ENCODE assay signal across 1 cellular context in the genomic region with DNA sequence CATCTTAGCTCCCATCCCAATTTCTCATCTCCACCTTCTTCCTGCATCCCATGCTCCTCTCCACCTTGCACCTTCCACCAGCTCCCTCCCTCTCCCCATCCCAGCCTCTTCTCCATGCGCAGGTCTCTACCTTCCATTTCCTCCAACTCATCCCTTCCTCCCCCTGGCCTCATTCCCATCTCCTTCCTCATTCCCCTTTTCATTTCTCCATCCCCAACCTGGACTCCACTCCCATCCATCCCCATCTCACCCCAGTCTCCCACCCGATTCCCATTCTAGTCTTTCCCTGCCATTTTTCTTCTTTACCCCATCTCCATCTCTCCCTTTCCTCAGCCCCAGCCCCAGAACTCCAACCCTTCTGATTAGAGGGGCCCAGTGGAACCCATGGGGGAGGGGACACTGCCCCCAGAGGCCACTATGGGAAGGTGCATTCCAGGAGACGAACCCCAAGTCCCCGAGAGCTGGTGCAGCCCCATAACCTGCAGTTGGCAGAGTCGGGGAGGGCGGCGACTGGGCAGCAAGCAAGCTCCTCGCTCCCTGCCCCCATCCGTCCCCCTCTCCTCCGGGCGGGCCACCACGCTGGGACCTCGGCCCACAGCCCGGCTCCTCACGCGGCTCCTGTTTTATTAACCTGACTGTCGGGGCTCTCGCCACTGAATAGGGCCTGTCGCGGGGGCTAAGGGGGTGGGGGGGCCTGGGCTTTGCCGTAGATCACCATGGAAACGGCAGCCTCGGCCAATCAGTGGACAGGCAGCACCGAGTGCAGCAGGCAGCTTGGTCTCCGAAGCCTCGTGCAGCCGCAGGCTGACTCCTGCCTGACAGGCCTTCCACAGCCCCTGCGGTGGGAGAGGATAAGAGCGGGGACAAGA.
TF ChIP-seq lines count a peak whose summit lies in the region.

No MANE protein-coding gene starts in this region.

TF ChIP-seq in GM23338, 12 proteins besides CTCF, POLR2A, EP300 and RAD21 (continued from another document):
- TF ChIP-seq, protein P1, sequence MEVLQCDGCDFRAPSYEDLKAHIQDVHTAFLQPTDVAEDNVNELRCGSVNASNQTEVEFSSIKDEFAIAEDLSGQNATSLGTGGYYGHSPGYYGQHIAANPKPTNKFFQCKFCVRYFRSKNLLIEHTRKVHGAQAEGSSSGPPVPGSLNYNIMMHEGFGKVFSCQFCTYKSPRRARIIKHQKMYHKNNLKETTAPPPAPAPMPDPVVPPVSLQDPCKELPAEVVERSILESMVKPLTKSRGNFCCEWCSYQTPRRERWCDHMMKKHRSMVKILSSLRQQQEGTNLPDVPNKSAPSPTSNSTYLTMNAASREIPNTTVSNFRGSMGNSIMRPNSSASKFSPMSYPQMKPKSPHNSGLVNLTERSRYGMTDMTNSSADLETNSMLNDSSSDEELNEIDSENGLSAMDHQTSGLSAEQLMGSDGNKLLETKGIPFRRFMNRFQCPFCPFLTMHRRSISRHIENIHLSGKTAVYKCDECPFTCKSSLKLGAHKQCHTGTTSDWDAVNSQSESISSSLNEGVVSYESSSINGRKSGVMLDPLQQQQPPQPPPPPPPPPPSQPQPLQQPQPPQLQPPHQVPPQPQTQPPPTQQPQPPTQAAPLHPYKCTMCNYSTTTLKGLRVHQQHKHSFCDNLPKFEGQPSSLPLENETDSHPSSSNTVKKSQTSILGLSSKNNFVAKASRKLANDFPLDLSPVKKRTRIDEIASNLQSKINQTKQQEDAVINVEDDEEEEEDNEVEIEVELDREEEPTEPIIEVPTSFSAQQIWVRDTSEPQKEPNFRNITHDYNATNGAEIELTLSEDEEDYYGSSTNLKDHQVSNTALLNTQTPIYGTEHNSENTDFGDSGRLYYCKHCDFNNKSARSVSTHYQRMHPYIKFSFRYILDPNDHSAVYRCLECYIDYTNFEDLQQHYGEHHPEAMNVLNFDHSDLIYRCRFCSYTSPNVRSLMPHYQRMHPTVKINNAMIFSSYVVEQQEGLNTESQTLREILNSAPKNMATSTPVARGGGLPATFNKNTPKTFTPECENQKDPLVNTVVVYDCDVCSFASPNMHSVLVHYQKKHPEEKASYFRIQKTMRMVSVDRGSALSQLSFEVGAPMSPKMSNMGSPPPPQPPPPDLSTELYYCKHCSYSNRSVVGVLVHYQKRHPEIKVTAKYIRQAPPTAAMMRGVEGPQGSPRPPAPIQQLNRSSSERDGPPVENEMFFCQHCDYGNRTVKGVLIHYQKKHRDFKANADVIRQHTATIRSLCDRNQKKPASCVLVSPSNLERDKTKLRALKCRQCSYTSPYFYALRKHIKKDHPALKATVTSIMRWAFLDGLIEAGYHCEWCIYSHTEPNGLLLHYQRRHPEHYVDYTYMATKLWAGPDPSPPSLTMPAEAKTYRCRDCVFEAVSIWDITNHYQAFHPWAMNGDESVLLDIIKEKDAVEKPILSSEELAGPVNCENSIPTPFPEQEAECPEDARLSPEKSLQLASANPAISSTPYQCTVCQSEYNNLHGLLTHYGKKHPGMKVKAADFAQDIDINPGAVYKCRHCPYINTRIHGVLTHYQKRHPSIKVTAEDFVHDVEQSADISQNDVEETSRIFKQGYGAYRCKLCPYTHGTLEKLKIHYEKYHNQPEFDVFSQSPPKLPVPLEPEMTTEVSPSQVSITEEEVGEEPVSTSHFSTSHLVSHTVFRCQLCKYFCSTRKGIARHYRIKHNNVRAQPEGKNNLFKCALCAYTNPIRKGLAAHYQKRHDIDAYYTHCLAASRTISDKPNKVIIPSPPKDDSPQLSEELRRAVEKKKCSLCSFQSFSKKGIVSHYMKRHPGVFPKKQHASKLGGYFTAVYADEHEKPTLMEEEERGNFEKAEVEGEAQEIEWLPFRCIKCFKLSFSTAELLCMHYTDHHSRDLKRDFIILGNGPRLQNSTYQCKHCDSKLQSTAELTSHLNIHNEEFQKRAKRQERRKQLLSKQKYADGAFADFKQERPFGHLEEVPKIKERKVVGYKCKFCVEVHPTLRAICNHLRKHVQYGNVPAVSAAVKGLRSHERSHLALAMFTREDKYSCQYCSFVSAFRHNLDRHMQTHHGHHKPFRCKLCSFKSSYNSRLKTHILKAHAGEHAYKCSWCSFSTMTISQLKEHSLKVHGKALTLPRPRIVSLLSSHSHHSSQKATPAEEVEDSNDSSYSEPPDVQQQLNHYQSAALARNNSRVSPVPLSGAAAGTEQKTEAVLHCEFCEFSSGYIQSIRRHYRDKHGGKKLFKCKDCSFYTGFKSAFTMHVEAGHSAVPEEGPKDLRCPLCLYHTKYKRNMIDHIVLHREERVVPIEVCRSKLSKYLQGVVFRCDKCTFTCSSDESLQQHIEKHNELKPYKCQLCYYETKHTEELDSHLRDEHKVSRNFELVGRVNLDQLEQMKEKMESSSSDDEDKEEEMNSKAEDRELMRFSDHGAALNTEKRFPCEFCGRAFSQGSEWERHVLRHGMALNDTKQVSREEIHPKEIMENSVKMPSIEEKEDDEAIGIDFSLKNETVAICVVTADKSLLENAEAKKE (CRISPR knock-in tag; IDR thresholded peaks at IDR 0.05), result no peak
- TF ChIP-seq STAT1 (IDR thresholded peaks at IDR 0.05; ENCODE audit: unreplicated experiment) (no peak), EZH2 (IDR thresholded peaks at IDR 0.05; ENCODE audit: low read depth, unreplicated experiment) (no peak), NANOG (IDR thresholded peaks at IDR 0.05; ENCODE audit: borderline replicate concordance) (no peak), CREB1 (CRISPR knock-in tag; IDR thresholded peaks at IDR 0.05; ENCODE audit: low read depth) (no peak), POLR2AphosphoS5 (IDR thresholded peaks at IDR 0.05; ENCODE audit: low read depth) (no peak; the same call in 1 of the 2 replicates), EZH2phosphoT487 (IDR thresholded peaks at IDR 0.05; ENCODE audit: unreplicated experiment) (no peak)
- TF ChIP-seq, protein P2, sequence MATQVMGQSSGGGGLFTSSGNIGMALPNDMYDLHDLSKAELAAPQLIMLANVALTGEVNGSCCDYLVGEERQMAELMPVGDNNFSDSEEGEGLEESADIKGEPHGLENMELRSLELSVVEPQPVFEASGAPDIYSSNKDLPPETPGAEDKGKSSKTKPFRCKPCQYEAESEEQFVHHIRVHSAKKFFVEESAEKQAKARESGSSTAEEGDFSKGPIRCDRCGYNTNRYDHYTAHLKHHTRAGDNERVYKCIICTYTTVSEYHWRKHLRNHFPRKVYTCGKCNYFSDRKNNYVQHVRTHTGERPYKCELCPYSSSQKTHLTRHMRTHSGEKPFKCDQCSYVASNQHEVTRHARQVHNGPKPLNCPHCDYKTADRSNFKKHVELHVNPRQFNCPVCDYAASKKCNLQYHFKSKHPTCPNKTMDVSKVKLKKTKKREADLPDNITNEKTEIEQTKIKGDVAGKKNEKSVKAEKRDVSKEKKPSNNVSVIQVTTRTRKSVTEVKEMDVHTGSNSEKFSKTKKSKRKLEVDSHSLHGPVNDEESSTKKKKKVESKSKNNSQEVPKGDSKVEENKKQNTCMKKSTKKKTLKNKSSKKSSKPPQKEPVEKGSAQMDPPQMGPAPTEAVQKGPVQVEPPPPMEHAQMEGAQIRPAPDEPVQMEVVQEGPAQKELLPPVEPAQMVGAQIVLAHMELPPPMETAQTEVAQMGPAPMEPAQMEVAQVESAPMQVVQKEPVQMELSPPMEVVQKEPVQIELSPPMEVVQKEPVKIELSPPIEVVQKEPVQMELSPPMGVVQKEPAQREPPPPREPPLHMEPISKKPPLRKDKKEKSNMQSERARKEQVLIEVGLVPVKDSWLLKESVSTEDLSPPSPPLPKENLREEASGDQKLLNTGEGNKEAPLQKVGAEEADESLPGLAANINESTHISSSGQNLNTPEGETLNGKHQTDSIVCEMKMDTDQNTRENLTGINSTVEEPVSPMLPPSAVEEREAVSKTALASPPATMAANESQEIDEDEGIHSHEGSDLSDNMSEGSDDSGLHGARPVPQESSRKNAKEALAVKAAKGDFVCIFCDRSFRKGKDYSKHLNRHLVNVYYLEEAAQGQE (IDR thresholded peaks at IDR 0.05; ENCODE audit: unreplicated experiment), result no peak
- TF ChIP-seq, protein P3, sequence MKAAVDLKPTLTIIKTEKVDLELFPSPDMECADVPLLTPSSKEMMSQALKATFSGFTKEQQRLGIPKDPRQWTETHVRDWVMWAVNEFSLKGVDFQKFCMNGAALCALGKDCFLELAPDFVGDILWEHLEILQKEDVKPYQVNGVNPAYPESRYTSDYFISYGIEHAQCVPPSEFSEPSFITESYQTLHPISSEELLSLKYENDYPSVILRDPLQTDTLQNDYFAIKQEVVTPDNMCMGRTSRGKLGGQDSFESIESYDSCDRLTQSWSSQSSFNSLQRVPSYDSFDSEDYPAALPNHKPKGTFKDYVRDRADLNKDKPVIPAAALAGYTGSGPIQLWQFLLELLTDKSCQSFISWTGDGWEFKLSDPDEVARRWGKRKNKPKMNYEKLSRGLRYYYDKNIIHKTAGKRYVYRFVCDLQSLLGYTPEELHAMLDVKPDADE (IDR thresholded peaks at IDR 0.05), result no peak
